Comparison of ENCODE assay signal across 9 cellular contexts in the genomic region with DNA sequence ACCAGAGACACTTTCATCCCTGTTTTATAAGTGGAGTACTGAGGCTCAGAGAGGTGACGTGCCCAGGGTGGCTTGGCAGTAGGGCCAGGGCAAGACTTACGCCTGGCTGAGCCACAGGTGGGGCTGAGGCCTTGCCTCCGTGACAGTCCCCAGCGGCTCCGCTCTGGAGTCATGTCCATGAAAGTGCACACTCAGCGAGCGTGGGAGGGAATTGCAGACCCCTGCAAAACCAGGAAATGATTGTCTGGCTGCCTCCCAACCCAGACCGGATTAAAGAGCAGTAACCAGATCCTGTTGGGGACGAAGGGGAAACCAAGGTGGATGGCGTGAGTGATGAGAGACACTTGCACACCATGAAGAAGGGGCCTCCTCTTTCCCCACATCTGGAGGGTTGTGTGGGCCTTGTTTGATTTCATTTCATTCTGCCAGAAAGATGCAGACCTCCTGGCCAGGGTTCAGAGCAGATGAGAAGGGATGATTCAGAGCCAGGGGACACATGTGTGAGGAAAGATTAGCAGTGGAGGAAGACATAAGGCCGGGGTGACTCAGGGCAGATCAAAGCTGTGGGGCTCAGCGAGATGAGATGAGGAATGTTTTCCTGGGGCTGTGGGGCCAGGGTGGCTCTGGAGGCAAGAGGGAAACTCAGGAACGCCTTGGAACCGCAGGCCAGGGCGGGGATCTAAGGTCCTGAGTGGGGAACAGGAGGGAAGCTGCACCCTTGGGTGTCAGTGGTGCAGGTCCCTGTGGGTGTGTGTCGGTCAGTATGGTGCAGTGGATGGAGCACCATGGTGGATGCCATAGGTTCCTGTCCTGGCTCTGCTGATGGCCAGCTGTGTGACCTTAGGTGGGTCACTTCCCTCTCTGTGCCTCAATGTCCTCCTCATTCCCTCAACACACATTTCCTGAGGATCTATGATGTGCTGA. TPM values are rescaled to one million over a fixed set of nuclear protein-coding genes. Genes with fewer than 3 reads are reported as not detected.
A peak's percentile ranks its signal among the peaks of the same experiment; 100 is the strongest.
DNase-seq lines count a peak whose midpoint lies in the region; ATAC-seq, FAIRE-seq and TF ChIP-seq lines count a peak whose summit lies in the region.
"Had no signal": no experiment of that assay in that cellular context is flagged by ENCODE, and none has a peak within 500 bp of the region (broad histone marks: within the 10 kb centered on the region; RNA-seq: fewer than 3 reads in every experiment).

No MANE protein-coding gene starts in this region.

- no peak overlapping the region for H3K4me3 ChIP-seq in pancreas

- in situ Hi-C loops in Caki2 (cut with HindIII; ENCODE audit: low pct_unique_long_range_greater_than_20kb, low sequenced_read_pairs) = no loop called here

- no peaks in the 10 kb centered on the region for H3K9me3 ChIP-seq in pancreas

- FAIRE-seq in pancreas (lab: Jason Lieb, UNC) = no peak

- TF ChIP-seq CTCF in pancreas (IDR thresholded peaks at IDR 0.05) = no peak

- DNase-seq in Caki2 (ENCODE audit: low read depth) = peak; percentile 14
- DNase-seq in OCI-M1 (lab: John Stamatoyannopoulos, UW) = peak; percentile 99
- peak; percentile 29 for DNase-seq in epidermal melanocyte (ENCODE audit: insufficient read length, low spot score)
- peak in 1 of 6 donors; percentile 33 for DNase-seq in pancreas
- DNase-seq in MV-4-11 (lab: John Stamatoyannopoulos, UW) = no peak
- DNase-seq in activated CD4-positive, alpha-beta T cell treated with anti-CD3 and anti-CD28 coated beads for 4 hours = no peak
- DNase-seq: cerebellar nuclear complex had no signal

- peak in 3 of 4 donors; percentile 40 to 61 (median 59) for ATAC-seq in pancreas
- ATAC-seq in GM21515 (IDR thresholded peaks at IDR 0.05; ENCODE audit: unreplicated experiment) = no peak
- no peak for ATAC-seq in GM18520 (IDR thresholded peaks at IDR 0.05; ENCODE audit: unreplicated experiment)

- no peaks in the 10 kb centered on the region for H3K4me1 ChIP-seq in pancreas

- no peaks in the 10 kb centered on the region for H3K36me3 ChIP-seq in pancreas

- intact Hi-C loops in pancreas (cut with DNase I) = no loop called here

- no peak overlapping the region for H3K27ac ChIP-seq in pancreas

- H3K27me3 ChIP-seq in pancreas = no peaks in the 10 kb centered on the region

- 73 to 77% methylated on average over 16 of the region's 16 CpGs for WGBS in pancreas, 2 donors

RNA-seq across cellular contexts. Expression of a gene that starts 29.9 kb away (rescaled TPM):
- total RNA-seq in Caki2 (2014; rRNA removed; shearing (Covaris generic); ENCODE audit: low replicate concordance) = 0.46 and 1.3 TPM in 2 replicates
- 10 to 100 TPM in 2 of 6 donors, 1 to 10 TPM in 4; 5.7 to 26.0 (median 8.9) TPM for total RNA-seq in pancreas
- polyA plus RNA-seq in pancreas = 10 to 100 TPM; 27.3 to 43.0 TPM

Comparison
In these comparisons a context has a peak if more than half of its experiments do, and no peak if none do; other contexts are left out.
1. DNase-seq: peak in Caki2 (single experiment), OCI-M1 (single experiment) and epidermal melanocyte (single experiment); none in MV-4-11 (single experiment) and activated CD4-positive, alpha-beta T cell treated with anti-CD3 and anti-CD28 coated beads for 4 hours (0 of 2).
2. ATAC-seq: peak in pancreas (3 of 4); none in GM21515 (single experiment) and GM18520 (single experiment).